In genomic region chr10:98326621-98327027, GRCh38 we compare ENCODE assay signal across 17 cellular contexts. TPM values are rescaled to one million over a fixed set of nuclear protein-coding genes. Genes with fewer than 3 reads are reported as not detected.
A peak's percentile ranks its signal among the peaks of the same experiment; 100 is the strongest.
DNase-seq lines count a peak whose midpoint lies in the region; TF ChIP-seq lines count a peak whose summit lies in the region.
"Had no signal": no experiment of that assay in that cellular context is flagged by ENCODE, and none has a peak within 500 bp of the region (broad histone marks: within the 10 kb centered on the region; RNA-seq: fewer than 3 reads in every experiment).

No MANE protein-coding gene starts in this region.

- POLR2A ChIA-PET in HEK293 (lab: Yijun Ruan, JAX): no interaction called here

- no peaks in the 10 kb centered on the region for H3K79me2 ChIP-seq in neural progenitor cell (ENCODE audit: low read depth)

- H3K9me3 ChIP-seq in HEK293 (ENCODE audit: control insufficient read depth, insufficient read depth, low read depth, low read length): no peaks in the 10 kb centered on the region
- no peaks in the 10 kb centered on the region for H3K9me3 ChIP-seq in neural progenitor cell (ENCODE audit: low read depth)
- H3K9me3 ChIP-seq: thoracic aorta had no signal

- no peaks in the 10 kb centered on the region for H3K27me3 ChIP-seq in neural progenitor cell

- H3K27me3 Mint-ChIP-seq in neural progenitor cell (ENCODE audit: insufficient read depth, low read depth): peaks cover 9% of the 10 kb centered on the region

- H3K36me3 Mint-ChIP-seq in neural progenitor cell: no peaks in the 10 kb centered on the region
- H3K36me3 Mint-ChIP-seq: activated CD8-positive, alpha-beta memory T cell treated with anti-CD3 and anti-CD28 coated beads, Interleukin-2, amount 10 ng/mL, durations not matched to agents 7 days and 5 days had no signal

- 0 out of 2 replicates have a peak, but pooled peaks cover 2% of the 10 kb centered on the region for H3K4me1 ChIP-seq in HEK293 (ENCODE audit: control insufficient read depth, insufficient read depth, low read length)
- no peaks in the 10 kb centered on the region for H3K4me1 ChIP-seq in neural progenitor cell

- H3K9me3 Mint-ChIP-seq in neural progenitor cell: no peaks in the 10 kb centered on the region

- H3K4me2 ChIP-seq in neural progenitor cell: no peak overlapping the region

- DNase-seq in DMS153 (lab: John Stamatoyannopoulos, UW) (peak; percentile 49), epithelial cell of proximal tubule (ENCODE audit: low read depth) (peak; percentile 15), neural progenitor cell (ENCODE audit: low spot score) (peak; percentile 44), ecto neural progenitor cell (ENCODE audit: low spot score) (no peak), NCI-H82 (lab: John Stamatoyannopoulos, UW) (no peak)
- no peak for DNase-seq in stimulated activated CD4-positive, alpha-beta T cell treated with anti-CD3 and anti-CD28 coated beads, Interleukin-15, amount 100 ng/mL, for 24 hours
- DNase-seq: activated CD8-positive, alpha-beta memory T cell treated with anti-CD3 and anti-CD28 coated beads, Interleukin-2, amount 10 ng/mL, durations not matched to agents 7 days and 5 days; activated effector memory CD4-positive, alpha-beta T cell treated with anti-CD3 and anti-CD28 coated beads, Interleukin-2, amount 50 U/mL, for 16 hours; NCI-H226; SJCRH30; stimulated activated CD4-positive, alpha-beta T cell treated with anti-CD3 and anti-CD28 coated beads, Interleukin-4, amount 100 ng/mL, for 4 hours had no signal

- H3K4me3 Mint-ChIP-seq in neural progenitor cell: no peak overlapping the region
- H3K4me3 Mint-ChIP-seq: activated CD8-positive, alpha-beta memory T cell treated with anti-CD3 and anti-CD28 coated beads, Interleukin-2, amount 10 ng/mL, durations not matched to agents 7 days and 5 days; B cell had no signal

- H3K27ac ChIP-seq in HEK293 (ENCODE audit: extremely low read depth, low read depth, low read length): no peak overlapping the region
- no peak overlapping the region for H3K27ac ChIP-seq in neural progenitor cell
- H3K27ac ChIP-seq: SJCRH30, skin epidermis, thoracic aorta had no signal

- CTCF ChIA-PET in HEK293 (lab: Yijun Ruan, JAX): interaction anchor here (0.5 to 1.4 kb wide), 4 partner anchors 8 to 285 kb away, joined by 3 read pairs; no protein-coding TSS in a partner anchor

- H3K36me3 ChIP-seq in HEK293 (ENCODE audit: control insufficient read depth in 2 of 2, insufficient read depth in 1 of 2, low read length in 2 of 2): no peaks in the 10 kb centered on the region
- no peaks in the 10 kb centered on the region for H3K36me3 ChIP-seq in neural progenitor cell
- H3K36me3 ChIP-seq: SJCRH30, thoracic aorta had no signal

- H3K9ac ChIP-seq in neural progenitor cell: no peak overlapping the region

- H3K4me3 ChIP-seq in HEK293 (ENCODE audit: low read depth, low read length): no peak overlapping the region
- H3K4me3 ChIP-seq in epithelial cell of proximal tubule (ENCODE audit: low read depth, low read length): no peak overlapping the region
- no peak overlapping the region for H3K4me3 ChIP-seq in neural progenitor cell
- H3K4me3 ChIP-seq: SJCRH30, skin epidermis, thoracic aorta had no signal

- no peak overlapping the region for H2AFZ ChIP-seq in neural progenitor cell (replicated peaks)

- TF ChIP-seq CTCF in HEK293 (tag by site-specific recombination; IDR thresholded peaks at IDR 0.05) (no peak), epithelial cell of proximal tubule (conservative IDR thresholded peaks at IDR 0.05; ENCODE audit: low read depth, low read length) (no peak), neural progenitor cell (IDR thresholded peaks at IDR 0.05) (no peak)

- H3K4me1 Mint-ChIP-seq in neural progenitor cell: peaks cover 32% of the 10 kb centered on the region
- H3K4me1 Mint-ChIP-seq: activated CD8-positive, alpha-beta memory T cell treated with anti-CD3 and anti-CD28 coated beads, Interleukin-2, amount 10 ng/mL, durations not matched to agents 7 days and 5 days; B cell had no signal

- H3F3A ChIP-seq in neural progenitor cell (ENCODE audit: low read depth): no peaks in the 10 kb centered on the region

- no peaks in the 10 kb centered on the region for H4K20me1 ChIP-seq in neural progenitor cell (ENCODE audit: low read depth)

- peak overlapping the region; percentile 96 for H3K27ac Mint-ChIP-seq in neural progenitor cell
- H3K27ac Mint-ChIP-seq: activated CD8-positive, alpha-beta memory T cell treated with anti-CD3 and anti-CD28 coated beads, Interleukin-2, amount 10 ng/mL, durations not matched to agents 7 days and 5 days; B cell had no signal

TF ChIP-seq in HEK293, 187 proteins besides CTCF, POLR2A, EP300 and RAD21:
- TF ChIP-seq ZBTB17 (tag by site-specific recombination; IDR thresholded peaks at IDR 0.05) (0 out of 2 replicates have a peak, but pooled peaks have one; percentile 21), ZBTB49 (tag by site-specific recombination; IDR thresholded peaks at IDR 0.05; ENCODE audit: low read depth) (no peak), ZNF341 (tag by site-specific recombination; IDR thresholded peaks at IDR 0.05; ENCODE audit: low read depth) (0 out of 2 replicates have a peak, but pooled peaks have one; percentile 18), BCL6B (tag by site-specific recombination; IDR thresholded peaks at IDR 0.05) (no peak), ZNF600 (tag by site-specific recombination; IDR thresholded peaks at IDR 0.05) (peak; percentile 45; the same call in 1 of the 2 replicates)
TF ChIP-seq in HEK293: peak in this region for 3.

RNA-seq across cellular contexts. Expression of gene LOXL4, which starts 58.6 kb away (rescaled TPM):
- total RNA-seq in epithelial cell of proximal tubule (5.4 and 6.1 TPM in 2 replicates), neural progenitor cell (ENCODE audit: low replicate concordance) (0.77 and 0.92 TPM in 2 replicates)
- total RNA-seq: activated CD8-positive, alpha-beta memory T cell treated with anti-CD3 and anti-CD28 coated beads, Interleukin-2, amount 10 ng/mL, durations not matched to agents 7 days and 5 days; B cell; MCF 10A; T-helper 2 cell treated with Interferon-gamma antibody and Interleukin-4, amounts not matched to agents 100 ng/mL and 5 ng/mL, for 36 hours had no signal

Comparison
In these comparisons a context has a peak if more than half of its experiments do, and no peak if none do; other contexts are left out.
1. DNase-seq: peak in DMS153 (single experiment), epithelial cell of proximal tubule (single experiment) and neural progenitor cell (single experiment); none in ecto neural progenitor cell (single experiment), stimulated activated CD4-positive, alpha-beta T cell treated with anti-CD3 and anti-CD28 coated beads, Interleukin-15, amount 100 ng/mL, for 24 hours (single experiment) and NCI-H82 (single experiment).